Comparison of ENCODE assay signal across 2 cellular contexts in the genomic region with DNA sequence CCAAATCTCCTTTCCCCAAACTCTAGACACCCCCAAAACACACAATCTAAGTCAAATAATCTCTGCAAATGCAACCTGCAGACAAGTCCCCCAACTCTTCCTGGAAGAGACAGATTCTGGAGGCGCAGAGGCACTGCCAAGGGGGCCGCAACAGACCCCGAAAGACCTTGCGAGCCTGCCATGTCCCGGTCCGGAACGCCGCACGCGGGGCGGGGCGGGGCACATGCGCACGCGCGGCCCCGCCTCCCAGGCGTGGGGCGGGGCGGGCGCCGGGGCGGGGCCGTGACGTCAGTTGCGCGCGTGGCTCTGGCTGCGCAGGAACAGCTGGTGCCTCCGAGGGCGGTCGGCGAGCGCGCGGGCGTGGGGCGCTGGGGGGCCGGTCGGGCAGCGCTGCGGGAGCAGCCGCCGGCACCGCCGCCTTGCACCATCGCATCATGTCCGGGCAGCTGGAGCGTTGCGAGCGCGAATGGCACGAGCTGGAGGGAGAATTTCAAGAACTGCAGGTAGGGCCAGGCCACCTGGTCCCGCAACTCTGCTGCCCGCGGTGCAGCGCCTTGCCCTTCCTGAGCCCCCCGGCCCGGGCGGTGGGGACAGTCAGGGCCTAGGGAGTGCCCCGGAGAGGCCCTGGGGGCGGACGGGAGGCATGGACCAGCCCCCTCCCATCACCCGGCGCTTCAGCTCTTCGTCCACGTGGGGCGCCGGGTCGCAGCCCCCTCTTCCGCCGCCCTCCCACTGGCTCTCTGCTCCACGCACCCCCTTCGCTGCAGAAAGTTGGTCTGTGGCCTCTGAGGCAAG.
TF ChIP-seq lines count a peak whose summit lies in the region.

TSS of gene TMEM120B (plus strand) at position 291 of the 795 bp plus-strand sequence. CDS start at position 435, 144 bp downstream.

TF ChIP-seq in IMR-90, 13 proteins besides CTCF, POLR2A, EP300 and RAD21:
- TF ChIP-seq MAZ (IDR thresholded peaks at IDR 0.05; ENCODE audit: borderline replicate concordance, low read depth, low read length) (peak; percentile 79; the same call in 1 of the 2 replicates), MXI1 (IDR thresholded peaks at IDR 0.05; ENCODE audit: borderline replicate concordance, low read depth, low read length) (0 out of 2 replicates have a peak, but pooled peaks have one; percentile 62), CHD1 (IDR thresholded peaks at IDR 0.05; ENCODE audit: low read depth, low read length) (no peak), NFE2L2 (IDR thresholded peaks at IDR 0.05; ENCODE audit: low read depth, low read length) (no peak)
- TF ChIP-seq, protein P1, sequence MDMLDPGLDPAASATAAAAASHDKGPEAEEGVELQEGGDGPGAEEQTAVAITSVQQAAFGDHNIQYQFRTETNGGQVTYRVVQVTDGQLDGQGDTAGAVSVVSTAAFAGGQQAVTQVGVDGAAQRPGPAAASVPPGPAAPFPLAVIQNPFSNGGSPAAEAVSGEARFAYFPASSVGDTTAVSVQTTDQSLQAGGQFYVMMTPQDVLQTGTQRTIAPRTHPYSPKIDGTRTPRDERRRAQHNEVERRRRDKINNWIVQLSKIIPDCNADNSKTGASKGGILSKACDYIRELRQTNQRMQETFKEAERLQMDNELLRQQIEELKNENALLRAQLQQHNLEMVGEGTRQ (IDR thresholded peaks at IDR 0.05; ENCODE audit: low read depth, low read length): peak; percentile 38

TF ChIP-seq in SK-N-SH treated with all-trans-retinoic acid at 6 μM for 48 hours, 23 proteins besides CTCF, POLR2A, EP300 and RAD21:
- TF ChIP-seq GLIS3 (CRISPR knock-in tag; IDR thresholded peaks at IDR 0.05): no peak
- no peak for TF ChIP-seq ISL1 (CRISPR knock-in tag; IDR thresholded peaks at IDR 0.05)
- TF ChIP-seq ZNF8 (CRISPR knock-in tag; IDR thresholded peaks at IDR 0.05): no peak
- TF ChIP-seq CSDC2 (CRISPR knock-in tag; IDR thresholded peaks at IDR 0.05): no peak
- TF ChIP-seq, protein P2, sequence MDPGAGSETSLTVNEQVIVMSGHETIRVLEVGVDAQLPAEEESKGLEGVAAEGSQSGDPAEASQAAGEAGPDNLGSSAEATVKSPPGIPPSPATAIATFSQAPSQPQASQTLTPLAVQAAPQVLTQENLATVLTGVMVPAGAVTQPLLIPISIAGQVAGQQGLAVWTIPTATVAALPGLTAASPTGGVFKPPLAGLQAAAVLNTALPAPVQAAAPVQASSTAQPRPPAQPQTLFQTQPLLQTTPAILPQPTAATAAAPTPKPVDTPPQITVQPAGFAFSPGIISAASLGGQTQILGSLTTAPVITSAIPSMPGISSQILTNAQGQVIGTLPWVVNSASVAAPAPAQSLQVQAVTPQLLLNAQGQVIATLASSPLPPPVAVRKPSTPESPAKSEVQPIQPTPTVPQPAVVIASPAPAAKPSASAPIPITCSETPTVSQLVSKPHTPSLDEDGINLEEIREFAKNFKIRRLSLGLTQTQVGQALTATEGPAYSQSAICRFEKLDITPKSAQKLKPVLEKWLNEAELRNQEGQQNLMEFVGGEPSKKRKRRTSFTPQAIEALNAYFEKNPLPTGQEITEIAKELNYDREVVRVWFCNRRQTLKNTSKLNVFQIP (CRISPR knock-in tag; IDR thresholded peaks at IDR 0.05; ENCODE audit: borderline replicate concordance, low read depth): no peak
- TF ChIP-seq RARB (CRISPR knock-in tag; IDR thresholded peaks at IDR 0.05): no peak
- TF ChIP-seq CSRNP3 (CRISPR knock-in tag; IDR thresholded peaks at IDR 0.05): no peak
- TF ChIP-seq OSR1 (CRISPR knock-in tag; IDR thresholded peaks at IDR 0.05): no peak
- TF ChIP-seq TOX (CRISPR knock-in tag; IDR thresholded peaks at IDR 0.05; ENCODE audit: borderline replicate concordance): no peak
- TF ChIP-seq, protein P3, sequence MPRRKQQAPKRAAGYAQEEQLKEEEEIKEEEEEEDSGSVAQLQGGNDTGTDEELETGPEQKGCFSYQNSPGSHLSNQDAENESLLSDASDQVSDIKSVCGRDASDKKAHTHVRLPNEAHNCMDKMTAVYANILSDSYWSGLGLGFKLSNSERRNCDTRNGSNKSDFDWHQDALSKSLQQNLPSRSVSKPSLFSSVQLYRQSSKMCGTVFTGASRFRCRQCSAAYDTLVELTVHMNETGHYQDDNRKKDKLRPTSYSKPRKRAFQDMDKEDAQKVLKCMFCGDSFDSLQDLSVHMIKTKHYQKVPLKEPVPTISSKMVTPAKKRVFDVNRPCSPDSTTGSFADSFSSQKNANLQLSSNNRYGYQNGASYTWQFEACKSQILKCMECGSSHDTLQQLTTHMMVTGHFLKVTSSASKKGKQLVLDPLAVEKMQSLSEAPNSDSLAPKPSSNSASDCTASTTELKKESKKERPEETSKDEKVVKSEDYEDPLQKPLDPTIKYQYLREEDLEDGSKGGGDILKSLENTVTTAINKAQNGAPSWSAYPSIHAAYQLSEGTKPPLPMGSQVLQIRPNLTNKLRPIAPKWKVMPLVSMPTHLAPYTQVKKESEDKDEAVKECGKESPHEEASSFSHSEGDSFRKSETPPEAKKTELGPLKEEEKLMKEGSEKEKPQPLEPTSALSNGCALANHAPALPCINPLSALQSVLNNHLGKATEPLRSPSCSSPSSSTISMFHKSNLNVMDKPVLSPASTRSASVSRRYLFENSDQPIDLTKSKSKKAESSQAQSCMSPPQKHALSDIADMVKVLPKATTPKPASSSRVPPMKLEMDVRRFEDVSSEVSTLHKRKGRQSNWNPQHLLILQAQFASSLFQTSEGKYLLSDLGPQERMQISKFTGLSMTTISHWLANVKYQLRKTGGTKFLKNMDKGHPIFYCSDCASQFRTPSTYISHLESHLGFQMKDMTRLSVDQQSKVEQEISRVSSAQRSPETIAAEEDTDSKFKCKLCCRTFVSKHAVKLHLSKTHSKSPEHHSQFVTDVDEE (CRISPR knock-in tag; IDR thresholded peaks at IDR 0.05): no peak
- TF ChIP-seq TCF4 (CRISPR knock-in tag; IDR thresholded peaks at IDR 0.05; ENCODE audit: borderline replicate concordance): no peak
- no peak for TF ChIP-seq ZNF70 (CRISPR knock-in tag; IDR thresholded peaks at IDR 0.05)
- no peak for TF ChIP-seq ESRRG (CRISPR knock-in tag; IDR thresholded peaks at IDR 0.05)
- TF ChIP-seq BACH2 (CRISPR knock-in tag; IDR thresholded peaks at IDR 0.05; ENCODE audit: borderline replicate concordance): no peak
- TF ChIP-seq ZC3H10 (CRISPR knock-in tag; IDR thresholded peaks at IDR 0.05): no peak
- TF ChIP-seq ZFP3 (CRISPR knock-in tag; IDR thresholded peaks at IDR 0.05): no peak
- no peak for TF ChIP-seq ZFP30 (CRISPR knock-in tag; IDR thresholded peaks at IDR 0.05)
- no peak for TF ChIP-seq PATZ1 (CRISPR knock-in tag; IDR thresholded peaks at IDR 0.05; ENCODE audit: borderline replicate concordance)
- TF ChIP-seq CREB5 (CRISPR knock-in tag; IDR thresholded peaks at IDR 0.05; ENCODE audit: low read depth): no peak
- no peak for TF ChIP-seq PPARA (CRISPR knock-in tag; IDR thresholded peaks at IDR 0.05; ENCODE audit: borderline replicate concordance)
